9 cellular contexts compared by ENCODE assay signal in the genomic region with DNA sequence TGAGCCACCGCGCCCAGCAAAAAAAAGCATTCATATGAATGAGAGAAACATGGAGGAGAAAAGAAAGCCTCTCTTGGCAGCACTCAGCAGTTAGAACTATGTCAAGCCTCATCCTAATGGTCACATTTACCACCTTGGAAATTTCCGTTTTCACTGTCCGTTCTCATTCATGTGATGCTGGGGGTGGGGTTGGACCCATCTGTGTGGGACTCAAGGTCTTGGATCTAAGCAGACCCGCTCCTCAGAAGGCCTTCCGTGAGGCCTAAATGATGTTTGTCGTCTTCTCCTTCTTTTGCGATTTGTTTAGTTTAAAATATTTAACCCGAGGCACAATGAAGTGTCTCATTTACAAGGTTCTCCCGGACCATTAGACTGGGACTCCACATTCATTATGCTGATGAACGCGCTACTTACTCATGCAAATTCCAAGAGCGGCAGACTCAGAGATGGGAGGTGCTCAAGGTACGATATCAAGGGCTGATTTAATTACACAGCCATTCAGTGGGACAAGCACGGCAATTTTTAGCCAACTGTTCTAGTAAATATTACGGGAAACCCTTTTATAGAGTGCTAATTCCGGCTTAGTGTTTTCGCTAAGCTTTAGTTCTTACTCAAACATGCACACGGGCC.
DNase-seq lines count a peak whose midpoint lies in the region; ATAC-seq and TF ChIP-seq lines count a peak whose summit lies in the region.
"Had no signal": no experiment of that assay in that cellular context is flagged by ENCODE, and none has a peak within 500 bp of the region (broad histone marks: within the 10 kb centered on the region; RNA-seq: fewer than 3 reads in every experiment).

No MANE protein-coding gene starts in this region.

- no peaks in the 10 kb centered on the region for H3K27me3 ChIP-seq in left lung
- no peaks in the 10 kb centered on the region for H3K27me3 ChIP-seq in transverse colon

- in situ Hi-C loops in transverse colon (cut with MboI; ENCODE audit: low pct_ligation_motif_present in 1 of 4, low pct_unique_long_range_greater_than_20kb in 1 of 4, low sequenced_read_pairs in 3 of 4): no loop called here

- intact Hi-C loops in activated T-helper 1 cell treated with anti-CD3 and anti-CD28 coated beads, Interleukin-12 subunit alpha, Interleukin-12 subunit beta, Interleukin-2, Interleukin-4 antibody, amounts not matched to agents 30 ng/mL and 10 ng/mL and 1 ng/mL, durations not matched to agents 14 hours and 24 hours and 36 hours (cut with micrococcal nuclease): loop anchor here (2.0 kb wide), 1 partner anchor 110 kb away; no protein-coding TSS in a partner anchor
- intact Hi-C loops in left lung (cut with DNase I): no loop called here
- intact Hi-C loops in transverse colon (cut with DNase I; ENCODE audit: low total_unique reads): no loop called here

- H3K27ac ChIP-seq in left lung: peak overlapping the region; percentile 77 to 83
- peak overlapping the region; percentile 53 to 80 (median 74) for H3K27ac ChIP-seq in transverse colon

- H3K27ac Mint-ChIP-seq in activated naive CD4-positive, alpha-beta T cell treated with anti-CD3 and anti-CD28 coated beads, Interleukin-2, amount 50 U/mL, for 24 hours: peak overlapping the region; percentile 97
- H3K27ac Mint-ChIP-seq in activated T-helper 1 cell treated with anti-CD3 and anti-CD28 coated beads, Interleukin-12 subunit alpha, Interleukin-12 subunit beta, Interleukin-2, Interleukin-4 antibody, amounts not matched to agents 30 ng/mL and 10 ng/mL and 1 ng/mL, durations not matched to agents 14 hours and 24 hours and 36 hours: peak overlapping the region; percentile 89

- H3K4me3 Mint-ChIP-seq in activated naive CD4-positive, alpha-beta T cell treated with anti-CD3 and anti-CD28 coated beads, Interleukin-2, amount 50 U/mL, for 24 hours: peak overlapping the region; percentile 99
- H3K4me3 Mint-ChIP-seq in activated T-helper 1 cell treated with anti-CD3 and anti-CD28 coated beads, Interleukin-12 subunit alpha, Interleukin-12 subunit beta, Interleukin-2, Interleukin-4 antibody, amounts not matched to agents 30 ng/mL and 10 ng/mL and 1 ng/mL, durations not matched to agents 14 hours and 24 hours and 36 hours: peak overlapping the region; percentile 89

- peak overlapping the region in 1 of 2 donors; percentile 52 for H3K4me3 ChIP-seq in left lung
- H3K4me3 ChIP-seq in transverse colon: peak overlapping the region in 1 of 4 donors; percentile 47

- DNase-seq in activated naive CD4-positive, alpha-beta T cell (lab: John Stamatoyannopoulos, UW): no peak
- DNase-seq in activated T-helper 1 cell treated with anti-CD3 and anti-CD28 coated beads, Interleukin-12 subunit alpha, Interleukin-12 subunit beta, Interleukin-2, Interleukin-4 antibody, amounts not matched to agents 30 ng/mL and 10 ng/mL and 1 ng/mL, durations not matched to agents 14 hours and 24 hours and 36 hours (ENCODE audit: low spot score): no peak
- no peak for DNase-seq in left lung
- no peak for DNase-seq in transverse colon
- DNase-seq in kidney glomerular epithelial cell (lab: John Stamatoyannopoulos, UW): no peak
- no peak for DNase-seq in stimulated activated CD4-positive, alpha-beta T cell treated with anti-CD3 and anti-CD28 coated beads, Interleukin-12 subunit alpha, Interleukin-12 subunit beta, amount 100 ng/mL, for 4 hours
- DNase-seq: NCI-H187 treated with DMSO at 0.1 percent for 48 hours had no signal

- H3K36me3 Mint-ChIP-seq in activated naive CD4-positive, alpha-beta T cell treated with anti-CD3 and anti-CD28 coated beads, Interleukin-2, amount 50 U/mL, for 24 hours: peaks cover 8% of the 10 kb centered on the region
- peaks cover 2% of the 10 kb centered on the region for H3K36me3 Mint-ChIP-seq in activated T-helper 1 cell treated with anti-CD3 and anti-CD28 coated beads, Interleukin-12 subunit alpha, Interleukin-12 subunit beta, Interleukin-2, Interleukin-4 antibody, amounts not matched to agents 30 ng/mL and 10 ng/mL and 1 ng/mL, durations not matched to agents 14 hours and 24 hours and 36 hours (ENCODE audit: low read depth)

- no peak for TF ChIP-seq EP300 in transverse colon (IDR thresholded peaks at IDR 0.05; ENCODE audit: low read depth)

- H3K36me3 ChIP-seq in left lung (no peaks in the 10 kb centered on the region), transverse colon (no peaks in the 10 kb centered on the region)

- H3K4me1 ChIP-seq in left lung (peaks cover 0 to 13% of the 10 kb centered on the region in 2 donors), transverse colon (peaks cover 0 to 18% (median 8%) of the 10 kb centered on the region in 4 donors)

- TF ChIP-seq CTCF in left lung (IDR thresholded peaks at IDR 0.05) (no peak), transverse colon (IDR thresholded peaks at IDR 0.05) (no peak)

- ATAC-seq in left lung: no peak
- no peak for ATAC-seq in HG03378 (IDR thresholded peaks at IDR 0.05; ENCODE audit: unreplicated experiment)

- 84 to 88% methylated on average over 14 to 19 of the region's 19 CpGs for WGBS in transverse colon (ENCODE audit: low coverage in 1 of 2), 2 donors

- H3K9me3 Mint-ChIP-seq in activated naive CD4-positive, alpha-beta T cell treated with anti-CD3 and anti-CD28 coated beads, Interleukin-2, amount 50 U/mL, for 24 hours: no peaks in the 10 kb centered on the region
- H3K9me3 Mint-ChIP-seq in activated T-helper 1 cell treated with anti-CD3 and anti-CD28 coated beads, Interleukin-12 subunit alpha, Interleukin-12 subunit beta, Interleukin-2, Interleukin-4 antibody, amounts not matched to agents 30 ng/mL and 10 ng/mL and 1 ng/mL, durations not matched to agents 14 hours and 24 hours and 36 hours: no peaks in the 10 kb centered on the region

- no peaks in the 10 kb centered on the region for H3K27me3 Mint-ChIP-seq in activated naive CD4-positive, alpha-beta T cell treated with anti-CD3 and anti-CD28 coated beads, Interleukin-2, amount 50 U/mL, for 24 hours
- no peaks in the 10 kb centered on the region for H3K27me3 Mint-ChIP-seq in activated T-helper 1 cell treated with anti-CD3 and anti-CD28 coated beads, Interleukin-12 subunit alpha, Interleukin-12 subunit beta, Interleukin-2, Interleukin-4 antibody, amounts not matched to agents 30 ng/mL and 10 ng/mL and 1 ng/mL, durations not matched to agents 14 hours and 24 hours and 36 hours (ENCODE audit: insufficient read depth)

- TF ChIP-seq POLR2A in transverse colon (IDR thresholded peaks at IDR 0.05): no peak

- H3K9me3 ChIP-seq in left lung: no peaks in the 10 kb centered on the region
- H3K9me3 ChIP-seq in transverse colon: no peaks in the 10 kb centered on the region

- peaks cover 71% of the 10 kb centered on the region for H3K4me1 Mint-ChIP-seq in activated naive CD4-positive, alpha-beta T cell treated with anti-CD3 and anti-CD28 coated beads, Interleukin-2, amount 50 U/mL, for 24 hours
- peaks cover 35% of the 10 kb centered on the region for H3K4me1 Mint-ChIP-seq in activated T-helper 1 cell treated with anti-CD3 and anti-CD28 coated beads, Interleukin-12 subunit alpha, Interleukin-12 subunit beta, Interleukin-2, Interleukin-4 antibody, amounts not matched to agents 30 ng/mL and 10 ng/mL and 1 ng/mL, durations not matched to agents 14 hours and 24 hours and 36 hours (ENCODE audit: low read depth)
